10 cellular contexts compared by ENCODE assay signal in the genomic region with DNA sequence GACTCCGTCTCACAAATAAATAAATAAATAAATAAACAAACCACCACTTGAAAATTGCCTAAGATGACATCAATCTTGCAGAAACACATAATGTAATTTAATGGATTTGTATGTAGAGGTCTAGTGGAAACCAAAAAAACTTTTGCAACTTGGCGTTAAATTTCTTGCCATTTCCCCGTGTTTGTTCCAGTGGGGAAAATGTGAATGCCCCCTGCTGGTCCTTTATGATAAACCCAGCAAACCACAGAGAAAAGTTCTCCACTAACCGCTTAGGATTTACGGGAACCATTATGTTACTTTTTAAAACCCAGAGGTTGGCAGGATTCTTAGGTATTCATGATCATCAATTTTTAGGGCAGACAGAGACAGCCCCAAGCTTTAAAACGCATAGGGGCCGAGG. TPM values are rescaled to one million over a fixed set of nuclear protein-coding genes. Genes with fewer than 3 reads are reported as not detected.
DNase-seq lines count a peak whose midpoint lies in the region; FAIRE-seq and TF ChIP-seq lines count a peak whose summit lies in the region.
"Had no signal": no experiment of that assay in that cellular context is flagged by ENCODE, and none has a peak within 500 bp of the region (broad histone marks: within the 10 kb centered on the region; RNA-seq: fewer than 3 reads in every experiment).

No MANE protein-coding gene starts in this region.

- H3K4me1 ChIP-seq in OCI-LY3 (ENCODE audit: low read length): no peaks in the 10 kb centered on the region
- H3K4me1 ChIP-seq in small intestine (ENCODE audit: control insufficient read depth in 2 of 2, insufficient read depth in 1 of 2, low read depth in 1 of 2, low read length in 1 of 2): peaks cover 0 to 2% of the 10 kb centered on the region in 2 donors

- peak; percentile 28 for TF ChIP-seq CTCF in OCI-LY3 (IDR thresholded peaks at IDR 0.05; ENCODE audit: low read depth, low read length)
- TF ChIP-seq CTCF in epithelial cell of proximal tubule (conservative IDR thresholded peaks at IDR 0.05; ENCODE audit: low read depth, low read length): peak; percentile 78

- intact Hi-C loops in head of caudate nucleus (cut with DNase I): no loop called here

- no peaks in the 10 kb centered on the region for H3K36me3 ChIP-seq in OCI-LY3 (replicated peaks; ENCODE audit: low read depth, low read length)
- no peaks in the 10 kb centered on the region for H3K36me3 ChIP-seq in small intestine (ENCODE audit: control insufficient read depth in 2 of 2, insufficient read depth in 2 of 2, low read length in 2 of 2)

- H3K4me3 ChIP-seq in OCI-LY3 (ENCODE audit: low read length) (no peak overlapping the region), epithelial cell of proximal tubule (ENCODE audit: low read depth, low read length) (no peak overlapping the region), small intestine (ENCODE audit: low read depth in 1 of 2, low read length in 2 of 2) (no peak overlapping the region)

- H3K27ac ChIP-seq in OCI-LY3 (ENCODE audit: low read length): no peak overlapping the region
- H3K27ac ChIP-seq in small intestine (ENCODE audit: low read depth in 1 of 2, low read length in 1 of 2): no peak overlapping the region

- FAIRE-seq in small intestine (lab: Jason Lieb, UNC): no peak

- no peak overlapping the region for H3K4me2 ChIP-seq in OCI-LY3 (ENCODE audit: low read length)

- DNase-seq in DMS53 (lab: John Stamatoyannopoulos, UW) (peak; percentile 50), DMS53 treated with DMSO at 0.1 percent for 48 hours (lab: John Stamatoyannopoulos, UW; ENCODE audit: unreplicated experiment) (no peak), epithelial cell of proximal tubule (ENCODE audit: low read depth) (no peak), small intestine (peak; percentile 49), hippocampal formation (lab: John Stamatoyannopoulos, UW) (no peak), head of caudate nucleus (no peak)
- DNase-seq in stimulated activated naive CD4-positive, alpha-beta T cell treated with Interleukin-2 at 50 U/mL for 16 hours (lab: John Stamatoyannopoulos, UW): no peak
- DNase-seq: NCI-H2171 treated with DMSO at 0.1 percent for 48 hours; stimulated activated CD4-positive, alpha-beta T cell treated with anti-CD3 and anti-CD28 coated beads, Interleukin-4, amount 100 ng/mL, for 4 hours had no signal

- no peak overlapping the region for H3K9ac ChIP-seq in OCI-LY3 (ENCODE audit: low read length)

- H3K9me3 ChIP-seq in OCI-LY3 (ENCODE audit: insufficient read depth, low read length): no peaks in the 10 kb centered on the region
- no peaks in the 10 kb centered on the region for H3K9me3 ChIP-seq in small intestine (ENCODE audit: control insufficient read depth, low read depth)

- H2AFZ ChIP-seq in OCI-LY3 (ENCODE audit: low read depth, low read length): no peak overlapping the region

- H3K79me2 ChIP-seq in OCI-LY3 (ENCODE audit: low read length): no peaks in the 10 kb centered on the region

- H3K27me3 ChIP-seq in OCI-LY3 (ENCODE audit: low read depth, low read length) (no peaks in the 10 kb centered on the region), small intestine (ENCODE audit: control insufficient read depth in 2 of 2, insufficient read depth in 2 of 2, low read length in 2 of 2) (no peaks in the 10 kb centered on the region)

- no peaks in the 10 kb centered on the region for H4K20me1 ChIP-seq in OCI-LY3 (ENCODE audit: insufficient read depth, low read length)

- 54 to 79% (median 61%) methylated on average over 7 of the region's 7 CpGs for WGBS in small intestine, 3 donors

RNA-seq across cellular contexts. Expression of a gene that starts 32.5 kb away (rescaled TPM):
- total RNA-seq in epithelial cell of proximal tubule: 0.46 and 3.7 TPM in 2 replicates
- polyA plus RNA-seq in small intestine: 1 to 10 TPM in 1 of 3 donors, under 1 TPM in 2; 0.12 to 3.5 (median 0.89) TPM

Comparison
In these comparisons a context has a peak if more than half of its experiments do, and no peak if none do; other contexts are left out.
1. DNase-seq: peak in DMS53 (single experiment) and small intestine (single experiment); none in DMS53 treated with DMSO at 0.1 percent for 48 hours (single experiment), epithelial cell of proximal tubule (single experiment), hippocampal formation (0 of 2), head of caudate nucleus (0 of 42) and stimulated activated naive CD4-positive, alpha-beta T cell treated with Interleukin-2 at 50 U/mL for 16 hours (single experiment).